Comparison of ENCODE assay signal across 8 cellular contexts in genomic region chr2:88753833-88754584, GRCh38.
DNase-seq lines count a peak whose midpoint lies in the region; ATAC-seq, FAIRE-seq and TF ChIP-seq lines count a peak whose summit lies in the region.

No MANE protein-coding gene starts in this region.

- peak overlapping the region; percentile 24 for H3K4me3 ChIP-seq in Jurkat, Clone E6-1 (ENCODE audit: low read length)
- no peak overlapping the region for H3K4me3 ChIP-seq in endothelial cell of umbilical vein (replicated peaks in 1 of 3; ENCODE audit: insufficient read depth in 1 of 3, low read depth in 1 of 3, low read length in 3 of 3)

- no TSS peak for BruUV-seq in endothelial cell of umbilical vein (replicated peaks; lab: Mats Ljungman, UMichigan)

- no peaks in the 10 kb centered on the region for H3K4me1 ChIP-seq in endothelial cell of umbilical vein (ENCODE audit: control insufficient read depth, extremely low read depth, insufficient read depth, low read length)

- H3K9me1 ChIP-seq in endothelial cell of umbilical vein (replicated peaks; ENCODE audit: control insufficient read depth, extremely low read depth, insufficient read depth, low read length) = no peaks in the 10 kb centered on the region

- no peak overlapping the region for H2AFZ ChIP-seq in endothelial cell of umbilical vein (ENCODE audit: low read depth, low read length)

- intact Hi-C loops in endothelial cell of umbilical vein (cut with micrococcal nuclease) = no loop called here
- intact Hi-C loops in sciatic nerve (cut with DNase I) = no loop called here

- no peaks in the 10 kb centered on the region for H3K79me2 ChIP-seq in endothelial cell of umbilical vein (ENCODE audit: control insufficient read depth, insufficient read depth, low read length)

- H3K4me1 Mint-ChIP-seq in immature natural killer cell = peaks cover 0 to 3% of the 10 kb centered on the region in 2 donors

- no peak overlapping the region for H3K4me2 ChIP-seq in endothelial cell of umbilical vein (ENCODE audit: insufficient read depth, low read length)

- dilution Hi-C loops in endothelial cell of umbilical vein (cut with MboI; ENCODE audit: extremely low pct_ligation_motif_present, low sequenced_read_pairs) = no loop called here

- DNase-seq in GM18507 (ENCODE audit: extremely low spot score, insufficient read length, low read depth) = peak; percentile 17
- DNase-seq in Jurkat, Clone E6-1 (ENCODE audit: low read depth, low spot score) = peak; percentile 92
- DNase-seq in endothelial cell of umbilical vein (ENCODE audit: low read depth, low spot score) = peak; percentile 22
- DNase-seq in iPS-NIHi11 (ENCODE audit: low spot score) = no peak
- DNase-seq in NCI-H2081 (lab: John Stamatoyannopoulos, UW) = no peak
- no peak for DNase-seq in sciatic nerve (ENCODE audit: low spot score)
- DNase-seq in immature natural killer cell = no peak

- H3K9me3 ChIP-seq in endothelial cell of umbilical vein (replicated peaks; ENCODE audit: control insufficient read depth, insufficient read depth, low read length) = no peaks in the 10 kb centered on the region

- no peak overlapping the region for H3K9ac ChIP-seq in endothelial cell of umbilical vein (replicated peaks; ENCODE audit: extremely low read depth, insufficient read depth, low read length)

- CTCF ChIA-PET in endothelial cell of umbilical vein (lab: Charles Lee) = interaction anchor here (0.8 to 2.5 kb wide), 9 partner anchors 7 to 563 kb away, joined by 3 to 11 read pairs (median 3); no protein-coding TSS in a partner anchor

- H3K36me3 Mint-ChIP-seq in immature natural killer cell = peaks cover 24 to 69% (median 56%) of the 10 kb centered on the region in 3 donors

- TF ChIP-seq CTCF in endothelial cell of umbilical vein (IDR thresholded peaks at IDR 0.05; ENCODE audit: extremely low read depth in 1 of 2, insufficient read depth in 1 of 2, low read depth in 1 of 2, low read length in 2 of 2) = no peak

- POLR2A ChIA-PET in endothelial cell of umbilical vein (lab: Charles Lee) = no interaction called here

- no peaks in the 10 kb centered on the region for H3K27me3 ChIP-seq in endothelial cell of umbilical vein (ENCODE audit: control insufficient read depth in 2 of 2, insufficient read depth in 2 of 2, low read length in 2 of 2)

- no peaks in the 10 kb centered on the region for H4K20me1 ChIP-seq in endothelial cell of umbilical vein (replicated peaks; ENCODE audit: control insufficient read depth, extremely low read depth, insufficient read depth, low read length)

- FAIRE-seq in GM18507 (lab: Jason Lieb, UNC) (no peak), endothelial cell of umbilical vein (lab: Jason Lieb, UNC) (no peak)

- H3K27ac Mint-ChIP-seq in immature natural killer cell = peak overlapping the region in 1 of 6 donors; percentile 41

- ATAC-seq in GM21576 (IDR thresholded peaks at IDR 0.05; ENCODE audit: unreplicated experiment) (peak; percentile 95), sciatic nerve (no peak)

- no peak overlapping the region for H3K4me3 Mint-ChIP-seq in immature natural killer cell

- H3K9me3 Mint-ChIP-seq in immature natural killer cell = peaks cover 0 to 15% (median 6%) of the 10 kb centered on the region in 6 donors

- H3K36me3 ChIP-seq in endothelial cell of umbilical vein (ENCODE audit: control insufficient read depth in 2 of 2, extremely low read depth in 1 of 2, insufficient read depth in 2 of 2, low read length in 2 of 2) = peaks cover 2 to 9% of the 10 kb centered on the region in 2 experiments

- H3K27me3 Mint-ChIP-seq in immature natural killer cell (ENCODE audit: low read depth in 3 of 3) = peaks cover 0 to 2% (median 0%) of the 10 kb centered on the region in 3 donors

- no peak overlapping the region for H3K27ac ChIP-seq in endothelial cell of umbilical vein (ENCODE audit: insufficient read depth, low read depth, low read length)

- no peak for TF ChIP-seq POLR2A in endothelial cell of umbilical vein (IDR thresholded peaks at IDR 0.05; ENCODE audit: low read depth, low read length)

TF ChIP-seq in endothelial cell of umbilical vein, 7 proteins besides CTCF, POLR2A, EP300 and RAD21:
- no peak for TF ChIP-seq JUN (IDR thresholded peaks at IDR 0.05; ENCODE audit: borderline replicate concordance, insufficient read depth, insufficient read length, low read depth)

Comparison
In these comparisons a context has a peak if more than half of its experiments do, and no peak if none do; other contexts are left out.
1. DNase-seq: peak in GM18507 (single experiment), Jurkat, Clone E6-1 (single experiment) and endothelial cell of umbilical vein (single experiment); none in iPS-NIHi11 (single experiment), NCI-H2081 (0 of 2), sciatic nerve (single experiment) and immature natural killer cell (0 of 3).